15 cellular contexts compared by ENCODE assay signal in the genomic region with DNA sequence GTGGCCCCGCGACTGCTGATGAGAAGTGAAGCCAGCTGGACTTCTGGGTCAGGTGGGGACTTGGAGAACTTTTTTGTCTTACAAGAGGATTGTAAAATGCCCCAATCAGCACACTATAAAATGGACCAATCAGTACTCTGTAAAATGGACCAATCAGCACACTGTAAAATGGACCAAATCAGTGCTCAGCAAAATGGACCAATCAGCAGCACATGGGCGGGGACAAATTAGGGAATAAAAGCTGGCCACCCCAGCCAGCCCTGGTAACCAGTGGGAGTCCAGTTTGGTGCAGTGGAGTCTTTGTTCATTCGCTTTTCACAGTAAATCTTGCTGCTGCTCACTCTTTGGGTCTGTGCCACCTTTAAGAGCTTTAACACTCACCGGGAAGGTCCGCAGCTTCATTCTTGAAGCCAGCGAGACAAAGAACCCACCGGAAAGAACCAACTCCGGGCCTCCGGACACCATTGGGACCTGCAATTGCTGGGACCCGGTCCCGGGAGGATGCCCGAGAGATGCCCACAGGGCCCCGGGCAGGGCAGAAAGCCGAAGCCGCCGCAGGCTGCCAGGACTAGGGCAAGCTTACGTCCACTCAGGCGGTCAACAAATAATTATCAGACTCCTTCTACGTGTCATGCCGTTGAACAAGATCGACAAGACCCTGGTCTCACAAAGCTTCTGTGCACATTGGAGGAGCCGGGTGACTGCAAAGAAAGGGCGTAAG. TPM values are rescaled to one million over a fixed set of nuclear protein-coding genes. Genes with fewer than 3 reads are reported as not detected.
DNase-seq lines count a peak whose midpoint lies in the region; ATAC-seq, FAIRE-seq and TF ChIP-seq lines count a peak whose summit lies in the region.
"Had no signal": no experiment of that assay in that cellular context is flagged by ENCODE, and none has a peak within 500 bp of the region (broad histone marks: within the 10 kb centered on the region; RNA-seq: fewer than 3 reads in every experiment).

No MANE protein-coding gene starts in this region.

- TF ChIP-seq POLR2A in H1 (IDR thresholded peaks at IDR 0.05; ENCODE audit: control extremely low read depth in 1 of 2, low read depth in 2 of 2, low read length in 2 of 2) = no peak

- H3K27me3 ChIP-seq in Karpas-422 (ENCODE audit: low read length) (no peaks in the 10 kb centered on the region), H1 (replicated peaks in 1 of 4; ENCODE audit: control insufficient read depth in 3 of 4, extremely low read depth in 1 of 4, insufficient read depth in 3 of 4, low read length in 3 of 4) (no peaks in the 10 kb centered on the region), mesendoderm (ENCODE audit: insufficient read depth, low read length, poor library complexity) (no peaks in the 10 kb centered on the region), A673 (replicated peaks; ENCODE audit: insufficient read depth, low read depth, low read length, poor library complexity) (no peaks in the 10 kb centered on the region)
- H3K27me3 ChIP-seq: BLaER1 had no signal

- H2AFZ ChIP-seq in Karpas-422 (ENCODE audit: low read length) = no peak overlapping the region
- peak overlapping the region; percentile 62; the same call in 1 of the 2 replicates for H2AFZ ChIP-seq in H1 (ENCODE audit: low read length)
- H2AFZ ChIP-seq: GM23248 had no signal

- H3K18ac ChIP-seq in H1 (ENCODE audit: extremely low read depth, low read length) (no peak overlapping the region), mesendoderm (ENCODE audit: low read length) (no peak overlapping the region)

- no peak for TF ChIP-seq RAD21 in H1 (IDR thresholded peaks at IDR 0.05 in 1 of 2, conservative IDR thresholded peaks at IDR 0.05 in 1 of 2; ENCODE audit: low read depth in 2 of 2, low read length in 2 of 2)

- ATAC-seq in GM18870 (IDR thresholded peaks at IDR 0.05; ENCODE audit: unreplicated experiment) = no peak

- H3K4me1 ChIP-seq in Karpas-422 (ENCODE audit: low read length) (peaks cover 34% of the 10 kb centered on the region), H1 (replicated peaks in 1 of 4; ENCODE audit: control insufficient read depth in 3 of 4, insufficient read depth in 4 of 4, low read length in 3 of 4) (peaks cover 7 to 12% (median 10%) of the 10 kb centered on the region in 4 experiments), mesendoderm (ENCODE audit: control insufficient read depth, low read depth, low read length) (peaks cover 6% of the 10 kb centered on the region), A673 (ENCODE audit: insufficient read depth, low read length, poor library complexity, severe bottlenecking) (peaks cover 10% of the 10 kb centered on the region)
- H3K4me1 ChIP-seq: HAP-1 had no signal

- no peak overlapping the region for H2BK20ac ChIP-seq in H1 (ENCODE audit: low read length)

- no peak overlapping the region for H3K14ac ChIP-seq in H1 (ENCODE audit: insufficient read length)

- TF ChIP-seq EP300 in H1 (IDR thresholded peaks at IDR 0.05; ENCODE audit: borderline replicate concordance in 1 of 2, low read depth in 2 of 2, low read length in 2 of 2) = no peak

- no peak overlapping the region for H3K9ac ChIP-seq in Karpas-422 (ENCODE audit: low read length)
- no peak overlapping the region for H3K9ac ChIP-seq in H1 (replicated peaks in 1 of 4; ENCODE audit: extremely low read depth in 1 of 4, low read depth in 3 of 4, low read length in 3 of 4)
- no peak overlapping the region for H3K9ac ChIP-seq in mesendoderm (ENCODE audit: low read length)
- H3K9ac ChIP-seq: BLaER1, GM23248, KMS-11 had no signal

- H3K79me1 ChIP-seq in H1 (ENCODE audit: low read depth, low read length) = no peaks in the 10 kb centered on the region
- no peaks in the 10 kb centered on the region for H3K79me1 ChIP-seq in mesendoderm (ENCODE audit: low read length)

- H2BK15ac ChIP-seq in H1 (ENCODE audit: low read length) = 0 out of 2 replicates have a peak overlapping the region, but pooled peaks have one; percentile 12
- no peak overlapping the region for H2BK15ac ChIP-seq in mesendoderm (replicated peaks; ENCODE audit: low read depth)

- H3K23me2 ChIP-seq in H1 (ENCODE audit: low read depth, low read length) = peaks cover 1% of the 10 kb centered on the region; the same call in 1 of the 2 replicates

- H4K91ac ChIP-seq in H1 (replicated peaks; ENCODE audit: insufficient read length, low read length) = no peak overlapping the region

- TF ChIP-seq CTCF in H1 (IDR thresholded peaks at IDR 0.05; ENCODE audit: control extremely low read depth in 1 of 3, insufficient read depth in 1 of 3, low read depth in 1 of 3, low read length in 3 of 3) (no peak), A673 (conservative IDR thresholded peaks at IDR 0.05; ENCODE audit: low read depth, low read length) (no peak)

- CTCF ChIA-PET in H1 (lab: Charles Lee; ENCODE audit: partially characterized antibody) (interaction anchor here (0.6 to 5.6 kb wide), 78 partner anchors 8 to 1036 kb away, joined by 3 to 67 read pairs (median 4); partner anchors contain the start of gene NR2E3), A673 (lab: Charles Lee) (interaction anchor here (0.6 to 3.6 kb wide), 5 partner anchors 50 to 409 kb away, joined by 3 to 22 read pairs (median 5); no protein-coding TSS in a partner anchor)

- DNase-seq in Karpas-422 = peak; percentile 54
- no peak for DNase-seq in H1 (ENCODE audit: low read depth in 1 of 2, low spot score in 2 of 2)
- peak; percentile 31 for DNase-seq in mesendoderm
- no peak for DNase-seq in A673 (ENCODE audit: low spot score)
- no peak for DNase-seq in KG1 (lab: John Stamatoyannopoulos, UW)
- DNase-seq in NCI-H748 treated with DMSO at 0.1 percent for 48 hours (lab: John Stamatoyannopoulos, UW) = no peak
- DNase-seq: GM23248, HFFc6, IMR-90 had no signal

- no peak overlapping the region for H2BK12ac ChIP-seq in H1 (ENCODE audit: low read depth, low read length)

- no peak overlapping the region for H4K5ac ChIP-seq in H1 (ENCODE audit: insufficient read length, low read depth, low read length)
- no peak overlapping the region for H4K5ac ChIP-seq in mesendoderm (ENCODE audit: low read length)

- 94% methylated on average over 24 of the region's 24 CpGs; no CpG with 5 or more reads in 1 of the 2 experiments for WGBS in H1 (ENCODE audit: extremely low coverage in 1 of 2, insufficient coverage in 1 of 2, insufficient read length in 1 of 2, insufficient replicate concordance in 2 of 2, low coverage in 1 of 2, low lambda C conversion rate in 2 of 2, missing lambda C conversion rate in 1 of 2), 2 experiments
- no CpG with 5 or more reads among the region's 24 CpGs for WGBS in mesendoderm (ENCODE audit: extremely low coverage, insufficient coverage, low lambda C conversion rate)

- H4K8ac ChIP-seq in H1 (ENCODE audit: extremely low read depth, insufficient read depth, low read length) (no peak overlapping the region; the same call in 1 of the 2 replicates), mesendoderm (ENCODE audit: low read depth, low read length) (no peak overlapping the region)

- H2BK120ac ChIP-seq in H1 (replicated peaks; ENCODE audit: low read depth, low read length) (no peak overlapping the region), mesendoderm (ENCODE audit: low read depth, low read length) (no peak overlapping the region)

- BruUV-seq in A673 (replicated peaks; lab: Mats Ljungman, UMichigan) = no TSS peak

- H3K56ac ChIP-seq in H1 (replicated peaks; ENCODE audit: insufficient read length, low read depth, low read length) (no peak overlapping the region), mesendoderm (ENCODE audit: low read length) (no peak overlapping the region)

- H3K4me3 ChIP-seq in Karpas-422 (ENCODE audit: low read length) (no peak overlapping the region), H1 (ENCODE audit: extremely low read depth in 1 of 4, insufficient read depth in 2 of 4, low read depth in 3 of 4, low read length in 4 of 4) (no peak overlapping the region), mesendoderm (ENCODE audit: low read length) (no peak overlapping the region), A673 (ENCODE audit: low read depth, low read length, poor library complexity, severe bottlenecking) (no peak overlapping the region)
- H3K4me3 ChIP-seq: BLaER1, GM23248, HAP-1 had no signal

- H2AK5ac ChIP-seq in H1 (ENCODE audit: low read depth, low read length) (no peak overlapping the region), mesendoderm (ENCODE audit: low read length) (no peak overlapping the region)

- H3K79me2 ChIP-seq in Karpas-422 (ENCODE audit: low read length) = no peaks in the 10 kb centered on the region
- no peaks in the 10 kb centered on the region for H3K79me2 ChIP-seq in H1 (ENCODE audit: control insufficient read depth in 1 of 2, insufficient read depth in 2 of 2, low read length in 2 of 2)
- H3K79me2 ChIP-seq in mesendoderm (ENCODE audit: control insufficient read depth, insufficient read depth, low read length) = no peaks in the 10 kb centered on the region

- H3K23ac ChIP-seq in H1 (ENCODE audit: insufficient read length) (no peak overlapping the region), mesendoderm (ENCODE audit: low read length) (no peak overlapping the region)

- H3K4me2 ChIP-seq in Karpas-422 (ENCODE audit: low read depth, low read length, poor library complexity, severe bottlenecking) (no peak overlapping the region), H1 (ENCODE audit: insufficient read depth in 1 of 2, low read depth in 2 of 2, low read length in 2 of 2) (no peak overlapping the region), mesendoderm (ENCODE audit: low read length) (no peak overlapping the region)
- H3K4me2 ChIP-seq: BLaER1, KMS-11 had no signal

- H3K4ac ChIP-seq in H1 (replicated peaks; ENCODE audit: insufficient read length, low read depth, low read length) (no peak overlapping the region), mesendoderm (ENCODE audit: low read depth, low read length) (no peak overlapping the region)

- H2BK5ac ChIP-seq in H1 (ENCODE audit: low read depth, low read length) = no peak overlapping the region
- no peak overlapping the region for H2BK5ac ChIP-seq in mesendoderm (ENCODE audit: low read length)

- H3K36me3 ChIP-seq in Karpas-422 (ENCODE audit: insufficient read depth, low read length) (no peaks in the 10 kb centered on the region), H1 (ENCODE audit: control insufficient read depth in 2 of 4, insufficient read depth in 4 of 4, low read length in 3 of 4) (no peaks in the 10 kb centered on the region), mesendoderm (ENCODE audit: control insufficient read depth, insufficient read depth, low read length) (no peaks in the 10 kb centered on the region), A673 (ENCODE audit: insufficient read depth, low read length, poor library complexity, severe bottlenecking) (no peaks in the 10 kb centered on the region)
- H3K36me3 ChIP-seq: BLaER1, HAP-1 had no signal

- H4K20me1 ChIP-seq in Karpas-422 (ENCODE audit: insufficient read depth, low read depth, low read length) (no peaks in the 10 kb centered on the region), H1 (replicated peaks in 1 of 2; ENCODE audit: control insufficient read depth in 1 of 2, insufficient read depth in 2 of 2, low read length in 2 of 2) (no peaks in the 10 kb centered on the region)
- H4K20me1 ChIP-seq: BLaER1 had no signal

- no peaks in the 10 kb centered on the region for H3K9me3 ChIP-seq in Karpas-422 (ENCODE audit: low read length)
- no peaks in the 10 kb centered on the region for H3K9me3 ChIP-seq in H1 (ENCODE audit: insufficient read depth in 2 of 2, low read depth in 1 of 2, low read length in 1 of 2)
- no peaks in the 10 kb centered on the region for H3K9me3 ChIP-seq in A673 (ENCODE audit: low read depth, low read length, poor library complexity, severe bottlenecking)
- H3K9me3 ChIP-seq: BLaER1, HAP-1 had no signal

- intact Hi-C loops in A673 (cut with micrococcal nuclease; ENCODE audit: unreplicated experiment) = loop anchor here (1.0 to 5.0 kb wide), 4 partner anchors 50 to 415 kb away; no protein-coding TSS in a partner anchor

- H3K9me2 ChIP-seq in Karpas-422 (replicated peaks; ENCODE audit: insufficient read depth, low read length) = no peaks in the 10 kb centered on the region

- no peak overlapping the region for H3K27ac ChIP-seq in Karpas-422 (ENCODE audit: low read length)
- H3K27ac ChIP-seq in H1 (ENCODE audit: low read depth, low read length) = no peak overlapping the region
- no peak overlapping the region for H3K27ac ChIP-seq in mesendoderm (ENCODE audit: low read depth, low read length)
- H3K27ac ChIP-seq in A673 (ENCODE audit: low read depth, low read length, poor library complexity, severe bottlenecking) = no peak overlapping the region
- H3K27ac ChIP-seq: BLaER1, GM23248, HL-60, KMS-11 had no signal

- POLR2A ChIA-PET in H1 (lab: Charles Lee; ENCODE audit: partially characterized antibody) (interaction anchor here (1.0 kb wide), 1 partner anchor 416 kb away, joined by 4 read pairs; no protein-coding TSS in a partner anchor), A673 (lab: Charles Lee; ENCODE audit: low non-redundant PET) (no interaction called here)

- no peak for FAIRE-seq in H1 (lab: Jason Lieb, UNC)

RNA-seq across cellular contexts. Expression of gene NR2E3, which starts 8.3 kb away (rescaled TPM):
- total RNA-seq in Karpas-422 (2014; rRNA removed; shearing (Covaris generic); ENCODE audit: low replicate concordance) = not detected in 2 replicates
- total RNA-seq in H1 (2021; fragmentation: NEBNext Ultra II Directional; extraction: Animal tissue kit (Norgen Biotek cat#: 25700)) = 0.40 and 0.56 TPM in 2 replicates
- polyA plus RNA-seq in H1 (2011; rRNA removed) = 0.67 and 0.80 TPM in 2 replicates
- 0.69 TPM for polyA plus RNA-seq in H1 (2011; cell fraction: cytosol; rRNA removed)
- 4.3 TPM for polyA plus RNA-seq in H1 (2011; cell fraction: nucleus; rRNA removed)
- 0.76 to 1.2 TPM (median 0.99 TPM) in 4 replicates for polyA plus RNA-seq in H1 (2012, experiment 1 of 2)
- polyA plus RNA-seq in H1 (2012, experiment 2 of 2) = 0.10 TPM
- 0.53 TPM for polyA plus RNA-seq in H1 (2013, experiment 1 of 2)
- 0.42 TPM for polyA plus RNA-seq in H1 (2013, experiment 2 of 2)
- 0.66 and 0.73 TPM in 2 replicates for polyA minus RNA-seq in H1 (2011; rRNA and poly(A)+ RNA removed)
- 0.51 TPM for polyA minus RNA-seq in H1 (2011; cell fraction: cytosol; rRNA and poly(A)+ RNA removed)
- polyA minus RNA-seq in H1 (2011; cell fraction: nucleus; rRNA and poly(A)+ RNA removed) = 2.3 TPM
- polyA plus RNA-seq in mesendoderm (2013, experiment 1 of 2) = 0.11 TPM
- 0.08 TPM for polyA plus RNA-seq in mesendoderm (2013, experiment 2 of 2)
- total RNA-seq in A673 (2021) = not detected in 2 replicates
- total RNA-seq: CD4-positive, CD25-positive, alpha-beta regulatory T cell; GM23248; HFFc6 had no signal

Comparison
In these comparisons a context has a peak if more than half of its experiments do, and no peak if none do; other contexts are left out.
1. DNase-seq: peak in Karpas-422 (single experiment) and mesendoderm (single experiment); none in H1 (0 of 2), A673 (single experiment), KG1 (single experiment) and NCI-H748 treated with DMSO at 0.1 percent for 48 hours (single experiment).